ENCODE assay signal across 3 cellular contexts in genomic region chr3:173021547-173022185, GRCh38.
TF ChIP-seq lines count a peak whose summit lies in the region.

No MANE protein-coding gene starts in this region.

TF ChIP-seq in HepG2, 621 proteins besides CTCF, POLR2A, EP300 and RAD21 (continued from another document):
- TF ChIP-seq RERE (CRISPR knock-in tag; IDR thresholded peaks at IDR 0.05; ENCODE audit: low read depth) = no peak

TF ChIP-seq in WTC11, 78 proteins besides CTCF, POLR2A, EP300 and RAD21:
- TF ChIP-seq ERG (CRISPR knock-in tag; IDR thresholded peaks at IDR 0.05) (no peak), ESRRA (CRISPR knock-in tag; IDR thresholded peaks at IDR 0.05; ENCODE audit: borderline replicate concordance) (no peak), PREB (CRISPR knock-in tag; IDR thresholded peaks at IDR 0.05; ENCODE audit: borderline replicate concordance) (no peak), MXD4 (CRISPR knock-in tag; IDR thresholded peaks at IDR 0.05; ENCODE audit: borderline replicate concordance) (no peak), ZNF396 (CRISPR knock-in tag; IDR thresholded peaks at IDR 0.05; ENCODE audit: borderline replicate concordance) (no peak), ATF2 (CRISPR knock-in tag; IDR thresholded peaks at IDR 0.05; ENCODE audit: borderline replicate concordance, low read depth) (no peak), KAT7 (CRISPR knock-in tag; IDR thresholded peaks at IDR 0.05; ENCODE audit: borderline replicate concordance) (no peak), ATF1 (CRISPR knock-in tag; IDR thresholded peaks at IDR 0.05) (no peak), GRHL2 (CRISPR knock-in tag; IDR thresholded peaks at IDR 0.05; ENCODE audit: insufficient replicate concordance, severe bottlenecking) (no peak), FOXK1 (CRISPR knock-in tag; IDR thresholded peaks at IDR 0.05) (no peak), EMX1 (CRISPR knock-in tag; IDR thresholded peaks at IDR 0.05) (no peak)

TF ChIP-seq in SK-N-SH treated with all-trans-retinoic acid at 6 μM for 48 hours, 23 proteins besides CTCF, POLR2A, EP300 and RAD21 (continued from another document):
- no peak for TF ChIP-seq CSRNP3 (CRISPR knock-in tag; IDR thresholded peaks at IDR 0.05)
- TF ChIP-seq GLIS3 (CRISPR knock-in tag; IDR thresholded peaks at IDR 0.05) = no peak
- no peak for TF ChIP-seq PATZ1 (CRISPR knock-in tag; IDR thresholded peaks at IDR 0.05; ENCODE audit: borderline replicate concordance)
- TF ChIP-seq TOX (CRISPR knock-in tag; IDR thresholded peaks at IDR 0.05; ENCODE audit: borderline replicate concordance) = no peak
- no peak for TF ChIP-seq ZNF8 (CRISPR knock-in tag; IDR thresholded peaks at IDR 0.05)
- no peak for TF ChIP-seq ZC3H10 (CRISPR knock-in tag; IDR thresholded peaks at IDR 0.05)
- no peak for TF ChIP-seq ISL1 (CRISPR knock-in tag; IDR thresholded peaks at IDR 0.05)
- TF ChIP-seq ZNF565 (CRISPR knock-in tag; conservative IDR thresholded peaks at IDR 0.05; ENCODE audit: low read depth) = no peak
- no peak for TF ChIP-seq CSDC2 (CRISPR knock-in tag; IDR thresholded peaks at IDR 0.05)
- no peak for TF ChIP-seq ESRRG (CRISPR knock-in tag; IDR thresholded peaks at IDR 0.05)
- no peak for TF ChIP-seq ZFP3 (CRISPR knock-in tag; IDR thresholded peaks at IDR 0.05)
- TF ChIP-seq ARNTL (CRISPR knock-in tag; IDR thresholded peaks at IDR 0.05; ENCODE audit: borderline replicate concordance, low read depth) = no peak
- TF ChIP-seq ZNF70 (CRISPR knock-in tag; IDR thresholded peaks at IDR 0.05) = no peak
- TF ChIP-seq BACH2 (CRISPR knock-in tag; IDR thresholded peaks at IDR 0.05; ENCODE audit: borderline replicate concordance) = no peak
- TF ChIP-seq ZFP30 (CRISPR knock-in tag; IDR thresholded peaks at IDR 0.05) = no peak
- no peak for TF ChIP-seq CREB5 (CRISPR knock-in tag; IDR thresholded peaks at IDR 0.05; ENCODE audit: low read depth)
- TF ChIP-seq TSHZ2 (CRISPR knock-in tag; IDR thresholded peaks at IDR 0.05) = no peak
TF ChIP-seq in SK-N-SH treated with all-trans-retinoic acid at 6 μM for 48 hours: peak in this region for 0.
